ENCODE assay signal across 9 cellular contexts in the genomic region with DNA sequence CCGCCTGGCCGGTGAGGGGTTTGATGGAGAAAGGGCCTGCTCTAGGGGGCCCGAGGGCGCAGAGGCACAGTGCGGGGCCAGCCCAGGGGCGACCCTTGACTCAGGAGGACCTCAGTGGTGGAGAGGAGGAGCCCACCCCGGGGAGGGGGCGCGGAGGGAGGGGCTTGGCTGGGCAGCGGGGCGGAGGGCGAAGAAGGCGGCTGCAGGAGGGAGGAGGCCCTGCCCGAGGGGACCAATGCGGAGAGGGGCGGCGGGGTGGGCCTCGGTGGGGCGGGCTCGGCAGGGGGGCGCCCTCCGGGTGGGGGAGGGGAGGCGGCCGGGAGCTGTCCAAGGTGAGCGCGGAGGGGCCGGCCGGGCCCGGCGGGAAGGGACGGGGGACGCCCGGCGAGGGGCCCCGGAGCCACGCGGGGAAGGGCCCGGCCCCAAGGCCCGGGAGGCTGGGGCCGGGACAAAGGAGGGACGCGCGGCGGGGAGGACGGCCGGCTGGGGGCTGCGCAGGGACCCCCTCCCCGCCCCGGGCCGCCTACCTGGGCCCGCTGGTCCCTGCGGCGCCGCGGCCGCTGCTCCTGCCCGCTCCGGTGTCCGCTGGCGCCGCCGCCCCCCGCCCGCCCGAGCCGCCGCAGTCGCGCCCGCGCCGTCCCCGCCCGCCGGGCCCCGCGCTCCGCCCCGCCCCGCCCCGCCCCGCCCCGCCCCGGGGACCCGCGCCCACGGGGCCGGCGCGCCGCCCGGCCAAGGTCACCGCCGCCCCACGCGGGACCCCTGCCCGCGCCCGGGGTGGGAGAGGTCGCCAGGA. TPM values are rescaled to one million over a fixed set of nuclear protein-coding genes. Genes with fewer than 3 reads are reported as not detected.
DNase-seq lines count a peak whose midpoint lies in the region; ATAC-seq, FAIRE-seq and TF ChIP-seq lines count a peak whose summit lies in the region.
"Had no signal": no experiment of that assay in that cellular context is flagged by ENCODE, and none has a peak within 500 bp of the region (broad histone marks: within the 10 kb centered on the region; RNA-seq: fewer than 3 reads in every experiment).

Gene DIRAS1, minus strand, starts transcription at position 596 of the 793 bp plus-strand sequence. CDS start 3,566 bp downstream, outside the sequence.

- peaks cover under 1% of the 10 kb centered on the region; the same call in 1 of the 2 replicates for H3K27me3 Mint-ChIP-seq in WTC11 (ENCODE audit: low read depth)

- no peak within 1 kb of the TSS for H3K27ac Mint-ChIP-seq in WTC11

- H3K9me3 Mint-ChIP-seq in WTC11 = peaks cover under 1% of the 10 kb centered on the region

- no peak for FAIRE-seq in small intestine (lab: Jason Lieb, UNC)

- peaks cover 1% of the 10 kb centered on the region for H3K36me3 Mint-ChIP-seq in WTC11

- no peak for TF ChIP-seq CTCF in WTC11 (IDR thresholded peaks at IDR 0.05)

- peaks cover 11% of the 10 kb centered on the region; the same call in 1 of the 2 replicates for H3K4me1 ChIP-seq in GM23248 (ENCODE audit: insufficient read depth)
- no peaks in the 10 kb centered on the region for H3K4me1 ChIP-seq in small intestine (ENCODE audit: control insufficient read depth in 2 of 2, insufficient read depth in 1 of 2, low read depth in 1 of 2, low read length in 1 of 2)

- H3K4me3 Mint-ChIP-seq in WTC11 = peak within 1 kb of the TSS; percentile 72

- peak within 1 kb of the TSS; percentile 59 for H3K4me2 ChIP-seq in GM23248 (ENCODE audit: unreplicated experiment)

- H3K9me3 ChIP-seq in GM23248 (ENCODE audit: low read depth) (no peaks in the 10 kb centered on the region), small intestine (ENCODE audit: control insufficient read depth, low read depth) (no peaks in the 10 kb centered on the region)

- 1% methylated on average over 53 of the region's 100 CpGs; no CpG with 5 or more reads in 1 of the 2 experiments for WGBS in GM23248 (ENCODE audit: low coverage in 1 of 2, low lambda C conversion rate in 2 of 2, missing lambda C conversion rate in 2 of 2), 2 experiments
- WGBS in small intestine, 3 donors = 2 to 7% (median 4%) methylated on average over 15 to 100 of the region's 100 CpGs

- H3K79me2 ChIP-seq in GM23248 (ENCODE audit: insufficient read depth) = no peaks in the 10 kb centered on the region

- H3K4me3 ChIP-seq in GM23248 = peak within 1 kb of the TSS; percentile 64
- peak within 1 kb of the TSS; percentile 17 to 26 for H3K4me3 ChIP-seq in small intestine (ENCODE audit: low read depth in 1 of 2, low read length in 2 of 2)

- H2AFZ ChIP-seq in GM23248 = peak within 1 kb of the TSS; percentile 56

- H3K27me3 ChIP-seq in GM23248 (replicated peaks; ENCODE audit: insufficient read depth) (no peaks in the 10 kb centered on the region), small intestine (ENCODE audit: control insufficient read depth in 2 of 2, insufficient read depth in 2 of 2, low read length in 2 of 2) (peaks cover 5 to 14% of the 10 kb centered on the region in 2 donors)

- peak; percentile 50 for ATAC-seq in WTC11
- peak; percentile 16 for ATAC-seq in left ventricle myocardium superior

- DNase-seq in GM23248 (peak; percentile 26), WTC11 (ENCODE audit: low spot score) (peak; percentile 58), left ventricle myocardium superior (peak; percentile 68), small intestine (no peak), GOT3 (lab: John Stamatoyannopoulos, UW) (no peak), SW480 (ENCODE audit: low spot score) (no peak), NCI-H1436 (lab: John Stamatoyannopoulos, UW) (no peak), DMS 273 (lab: John Stamatoyannopoulos, UW; ENCODE audit: unreplicated experiment) (no peak)
- DNase-seq: HCEC 1CT had no signal

- CTCF ChIA-PET in WTC11 (lab: Charles Lee) = interaction anchor here (1.0 to 1.9 kb wide), 3 partner anchors 18 to 84 kb away, joined by 3 to 6 read pairs (median 6); no protein-coding TSS in a partner anchor

- peak within 1 kb of the TSS; percentile 70 for H3K9ac ChIP-seq in GM23248

- POLR2A ChIA-PET in WTC11 (lab: Charles Lee) = interaction anchor here (1.0 kb wide), 1 partner anchor 19 kb away, joined by 4 read pairs; no protein-coding TSS in a partner anchor

- in situ Hi-C loops in GM23248 (cut with MboI) = no loop called here

- H3K27ac ChIP-seq in GM23248 (peak within 1 kb of the TSS; percentile 45; the same call in 1 of the 2 replicates), small intestine (ENCODE audit: low read depth in 1 of 2, low read length in 1 of 2) (no peak within 1 kb of the TSS)

- no peaks in the 10 kb centered on the region for H4K20me1 ChIP-seq in GM23248 (ENCODE audit: insufficient read depth)

- H3K36me3 ChIP-seq in GM23248 (ENCODE audit: low read depth) (no peaks in the 10 kb centered on the region), small intestine (ENCODE audit: control insufficient read depth in 2 of 2, insufficient read depth in 2 of 2, low read length in 2 of 2) (no peaks in the 10 kb centered on the region)

- H3F3A ChIP-seq in GM23248 (ENCODE audit: insufficient read depth) = no peaks in the 10 kb centered on the region

- H3K4me1 Mint-ChIP-seq in WTC11 = peaks cover 8% of the 10 kb centered on the region

- intact Hi-C loops in left ventricle myocardium superior (cut with micrococcal nuclease) = no loop called here

- H3K9me2 ChIP-seq in GM23248 (ENCODE audit: insufficient read depth) = no peaks in the 10 kb centered on the region

TF ChIP-seq in WTC11, 78 proteins besides CTCF, POLR2A, EP300 and RAD21:
- 0 out of 2 replicates have a peak, but pooled peaks have one; percentile 24 for TF ChIP-seq USF2 (CRISPR knock-in tag; IDR thresholded peaks at IDR 0.05)
- TF ChIP-seq, protein P1, sequence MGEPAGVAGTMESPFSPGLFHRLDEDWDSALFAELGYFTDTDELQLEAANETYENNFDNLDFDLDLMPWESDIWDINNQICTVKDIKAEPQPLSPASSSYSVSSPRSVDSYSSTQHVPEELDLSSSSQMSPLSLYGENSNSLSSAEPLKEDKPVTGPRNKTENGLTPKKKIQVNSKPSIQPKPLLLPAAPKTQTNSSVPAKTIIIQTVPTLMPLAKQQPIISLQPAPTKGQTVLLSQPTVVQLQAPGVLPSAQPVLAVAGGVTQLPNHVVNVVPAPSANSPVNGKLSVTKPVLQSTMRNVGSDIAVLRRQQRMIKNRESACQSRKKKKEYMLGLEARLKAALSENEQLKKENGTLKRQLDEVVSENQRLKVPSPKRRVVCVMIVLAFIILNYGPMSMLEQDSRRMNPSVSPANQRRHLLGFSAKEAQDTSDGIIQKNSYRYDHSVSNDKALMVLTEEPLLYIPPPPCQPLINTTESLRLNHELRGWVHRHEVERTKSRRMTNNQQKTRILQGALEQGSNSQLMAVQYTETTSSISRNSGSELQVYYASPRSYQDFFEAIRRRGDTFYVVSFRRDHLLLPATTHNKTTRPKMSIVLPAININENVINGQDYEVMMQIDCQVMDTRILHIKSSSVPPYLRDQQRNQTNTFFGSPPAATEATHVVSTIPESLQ (CRISPR knock-in tag; IDR thresholded peaks at IDR 0.05) = no peak

RNA-seq across cellular contexts. Expression of gene DIRAS1, which starts in this region (rescaled TPM):
- 4.9 and 5.9 TPM in 2 replicates for total RNA-seq in GM23248 (2014; rRNA removed; shearing (Covaris generic))
- 2.6 TPM in 2 replicates for polyA plus RNA-seq in GM23248 (2016; fragmentation: Nextera tagmentation; extraction: Ambion mirVana)
- total RNA-seq in WTC11 (2021) = 24.3 to 26.7 TPM (median 25.0 TPM) in 3 replicates
- total RNA-seq in left ventricle myocardium superior = 241 TPM
- 1 to 10 TPM in 2 of 3 donors, not detected in 1; 1.6 to 3.0 TPM for polyA plus RNA-seq in small intestine

Comparison
In these comparisons a context has a peak if more than half of its experiments do, and no peak if none do; other contexts are left out.
1. DNase-seq: peak in GM23248 (single experiment), WTC11 (single experiment) and left ventricle myocardium superior (single experiment); none in small intestine (single experiment), GOT3 (single experiment), SW480 (single experiment), NCI-H1436 (single experiment) and DMS 273 (single experiment).